11 cellular contexts compared by ENCODE assay signal in genomic region chr17:51869387-51869786, GRCh38.
DNase-seq lines count a peak whose midpoint lies in the region; ATAC-seq and TF ChIP-seq lines count a peak whose summit lies in the region.
"Had no signal": no experiment of that assay in that cellular context is flagged by ENCODE, and none has a peak within 500 bp of the region (broad histone marks: within the 10 kb centered on the region; RNA-seq: fewer than 3 reads in every experiment).

No MANE protein-coding gene starts in this region.

- TF ChIP-seq CTCF in WTC11 (IDR thresholded peaks at IDR 0.05): no peak

- intact Hi-C loops in posterior vena cava (cut with DNase I): no loop called here

- CTCF ChIA-PET in WTC11 (lab: Charles Lee): interaction anchor here (0.9 kb wide), 1 partner anchor 105 kb away, joined by 3 read pairs; no protein-coding TSS in a partner anchor

- TF ChIP-seq EP300 in Ishikawa (IDR thresholded peaks at IDR 0.05; ENCODE audit: borderline replicate concordance): no peak

- no peak overlapping the region for H3K4me3 Mint-ChIP-seq in WTC11

- H3K9me3 Mint-ChIP-seq in WTC11: peaks cover 73% of the 10 kb centered on the region

- peak; percentile 1 for DNase-seq in GM04504 (ENCODE audit: low read depth)
- peak; percentile 12 for DNase-seq in WTC11 (ENCODE audit: low spot score)
- peak; percentile 80 for DNase-seq in islet precursor cell
- no peak for DNase-seq in hepatic stellate cell (ENCODE audit: low spot score)
- DNase-seq in posterior vena cava (ENCODE audit: low spot score): no peak
- DNase-seq in GM19238 (ENCODE audit: insufficient read length, low spot score): no peak
- DNase-seq: anterior cingulate cortex, left ventricle myocardium inferior, NCI-H2029 treated with DMSO at 0.1 percent for 48 hours had no signal

- H3K27me3 Mint-ChIP-seq in WTC11 (ENCODE audit: low read depth): peaks cover 4% of the 10 kb centered on the region

- POLR2A ChIA-PET in WTC11 (lab: Charles Lee): no interaction called here

- peaks cover 30% of the 10 kb centered on the region for H3K36me3 Mint-ChIP-seq in WTC11

- H3K27ac Mint-ChIP-seq in WTC11: no peak overlapping the region

- TF ChIP-seq RAD21 in Ishikawa (IDR thresholded peaks at IDR 0.05; ENCODE audit: low read depth): no peak

- H3K4me1 Mint-ChIP-seq in WTC11: no peaks in the 10 kb centered on the region

- ATAC-seq in WTC11 (no peak), HG03108 (IDR thresholded peaks at IDR 0.05; ENCODE audit: unreplicated experiment) (no peak)

TF ChIP-seq in Ishikawa, 13 proteins besides CTCF, POLR2A, EP300 and RAD21:
- TF ChIP-seq EGR1 (IDR thresholded peaks at IDR 0.05): no peak
- TF ChIP-seq TEAD4 (IDR thresholded peaks at IDR 0.05): no peak
- TF ChIP-seq, protein P1, sequence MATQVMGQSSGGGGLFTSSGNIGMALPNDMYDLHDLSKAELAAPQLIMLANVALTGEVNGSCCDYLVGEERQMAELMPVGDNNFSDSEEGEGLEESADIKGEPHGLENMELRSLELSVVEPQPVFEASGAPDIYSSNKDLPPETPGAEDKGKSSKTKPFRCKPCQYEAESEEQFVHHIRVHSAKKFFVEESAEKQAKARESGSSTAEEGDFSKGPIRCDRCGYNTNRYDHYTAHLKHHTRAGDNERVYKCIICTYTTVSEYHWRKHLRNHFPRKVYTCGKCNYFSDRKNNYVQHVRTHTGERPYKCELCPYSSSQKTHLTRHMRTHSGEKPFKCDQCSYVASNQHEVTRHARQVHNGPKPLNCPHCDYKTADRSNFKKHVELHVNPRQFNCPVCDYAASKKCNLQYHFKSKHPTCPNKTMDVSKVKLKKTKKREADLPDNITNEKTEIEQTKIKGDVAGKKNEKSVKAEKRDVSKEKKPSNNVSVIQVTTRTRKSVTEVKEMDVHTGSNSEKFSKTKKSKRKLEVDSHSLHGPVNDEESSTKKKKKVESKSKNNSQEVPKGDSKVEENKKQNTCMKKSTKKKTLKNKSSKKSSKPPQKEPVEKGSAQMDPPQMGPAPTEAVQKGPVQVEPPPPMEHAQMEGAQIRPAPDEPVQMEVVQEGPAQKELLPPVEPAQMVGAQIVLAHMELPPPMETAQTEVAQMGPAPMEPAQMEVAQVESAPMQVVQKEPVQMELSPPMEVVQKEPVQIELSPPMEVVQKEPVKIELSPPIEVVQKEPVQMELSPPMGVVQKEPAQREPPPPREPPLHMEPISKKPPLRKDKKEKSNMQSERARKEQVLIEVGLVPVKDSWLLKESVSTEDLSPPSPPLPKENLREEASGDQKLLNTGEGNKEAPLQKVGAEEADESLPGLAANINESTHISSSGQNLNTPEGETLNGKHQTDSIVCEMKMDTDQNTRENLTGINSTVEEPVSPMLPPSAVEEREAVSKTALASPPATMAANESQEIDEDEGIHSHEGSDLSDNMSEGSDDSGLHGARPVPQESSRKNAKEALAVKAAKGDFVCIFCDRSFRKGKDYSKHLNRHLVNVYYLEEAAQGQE (IDR thresholded peaks at IDR 0.05; ENCODE audit: low read depth): peak; percentile 87
- TF ChIP-seq FOXM1 (IDR thresholded peaks at IDR 0.05; ENCODE audit: borderline replicate concordance, low read depth): no peak

TF ChIP-seq in WTC11, 78 proteins besides CTCF, POLR2A, EP300 and RAD21 (continues in another document):
- TF ChIP-seq MXD4 (CRISPR knock-in tag; IDR thresholded peaks at IDR 0.05; ENCODE audit: borderline replicate concordance) (no peak), FOXP4 (CRISPR knock-in tag; IDR thresholded peaks at IDR 0.05) (no peak), GRHL2 (CRISPR knock-in tag; IDR thresholded peaks at IDR 0.05; ENCODE audit: insufficient replicate concordance, severe bottlenecking) (no peak), NFYB (CRISPR knock-in tag; conservative IDR thresholded peaks at IDR 0.05; ENCODE audit: low read depth) (no peak), ZNF425 (CRISPR knock-in tag; conservative IDR thresholded peaks at IDR 0.05) (no peak), ARID4B (CRISPR knock-in tag; IDR thresholded peaks at IDR 0.05; ENCODE audit: borderline replicate concordance) (no peak), ESRRA (CRISPR knock-in tag; IDR thresholded peaks at IDR 0.05; ENCODE audit: borderline replicate concordance) (no peak), SP1 (CRISPR knock-in tag; conservative IDR thresholded peaks at IDR 0.05) (no peak), FOXJ3 (CRISPR knock-in tag; IDR thresholded peaks at IDR 0.05; ENCODE audit: borderline replicate concordance) (no peak), AR (CRISPR knock-in tag; IDR thresholded peaks at IDR 0.05) (no peak)

Comparison
In these comparisons a context has a peak if more than half of its experiments do, and no peak if none do; other contexts are left out.
1. DNase-seq: peak in GM04504 (single experiment), WTC11 (single experiment) and islet precursor cell (single experiment); none in hepatic stellate cell (single experiment), posterior vena cava (single experiment) and GM19238 (single experiment).